In the genomic region with DNA sequence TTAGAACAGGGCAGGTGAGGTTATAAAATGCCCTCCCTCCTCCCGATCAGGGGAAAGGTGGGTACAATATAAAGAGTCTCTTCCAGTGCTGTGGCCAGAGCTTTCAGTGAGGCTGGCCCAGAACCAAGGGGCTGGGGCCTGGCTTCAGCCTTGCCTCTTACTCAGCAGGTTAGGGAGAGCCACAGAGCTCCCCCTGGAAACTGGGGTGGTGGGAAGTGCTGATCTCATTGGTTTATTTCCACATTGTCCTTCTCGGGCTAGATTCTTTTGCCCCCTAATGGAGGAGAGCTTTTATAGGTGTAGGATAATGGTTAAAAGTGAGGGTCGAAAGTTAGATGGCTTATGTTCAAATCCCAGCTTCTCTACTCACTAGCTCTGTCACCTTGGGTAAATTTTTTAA, we compare ENCODE assay signal across 21 cellular contexts.
DNase-seq lines count a peak whose midpoint lies in the region; TF ChIP-seq lines count a peak whose summit lies in the region.
"Had no signal": no experiment of that assay in that cellular context is flagged by ENCODE, and none has a peak within 500 bp of the region (broad histone marks: within the 10 kb centered on the region; RNA-seq: fewer than 3 reads in every experiment).

No MANE protein-coding gene starts in this region.

- H2BK120ac ChIP-seq in mesendoderm (ENCODE audit: low read depth, low read length): no peak overlapping the region

- no peak overlapping the region for H3K4me3 Mint-ChIP-seq in glutamatergic neuron (ENCODE audit: unreplicated experiment)

- no peak overlapping the region for H3K4me3 ChIP-seq in mesendoderm (ENCODE audit: low read length)
- H3K4me3 ChIP-seq: HAP-1, SJSA1 had no signal

- H3K9me3 Mint-ChIP-seq in glutamatergic neuron (ENCODE audit: unreplicated experiment): peaks cover 6% of the 10 kb centered on the region

- H3K56ac ChIP-seq in mesendoderm (ENCODE audit: low read length): no peak overlapping the region

- no peaks in the 10 kb centered on the region for H3K36me3 Mint-ChIP-seq in glutamatergic neuron (ENCODE audit: unreplicated experiment)

- H3K79me1 ChIP-seq in mesendoderm (ENCODE audit: low read length): no peaks in the 10 kb centered on the region

- no peak overlapping the region for H4K8ac ChIP-seq in mesendoderm (ENCODE audit: low read depth, low read length)

- H4K5ac ChIP-seq in mesendoderm (ENCODE audit: low read length): no peak overlapping the region

- no peak overlapping the region for H3K4me2 ChIP-seq in mesendoderm (ENCODE audit: low read length)
- H3K4me2 ChIP-seq: KMS-11 had no signal

- no peak overlapping the region for H3K23ac ChIP-seq in mesendoderm (ENCODE audit: low read length)

- DNase-seq in DMS 273 (lab: John Stamatoyannopoulos, UW; ENCODE audit: unreplicated experiment) (peak; percentile 8), DMS 273 treated with DMSO at 0.1 percent for 48 hours (lab: John Stamatoyannopoulos, UW) (no peak), HT1080 (ENCODE audit: low read depth) (peak; percentile 24), glutamatergic neuron (no peak), mesendoderm (peak; percentile 37), NCI-H774 (lab: John Stamatoyannopoulos, UW) (no peak), SKM-1 (lab: John Stamatoyannopoulos, UW; ENCODE audit: unreplicated experiment) (no peak)
- no peak for DNase-seq in stimulated activated CD4-positive, alpha-beta T cell treated with anti-CD3 and anti-CD28 coated beads, Interleukin-2, amount 100 ng/mL, for 24 hours
- DNase-seq: Calu3; MM.1S; NCI-H2029; NCI-H446; NCI-H526 treated with DMSO at 0.1 percent for 48 hours; NK-92 treated with Interleukin-12 subunit alpha and Interleukin-12 subunit beta, amount 100 ng/mL, for 24 hours; PC-3; Right ventricle myocardium superior; RPMI8226 had no signal

- no peak overlapping the region for H2BK15ac ChIP-seq in mesendoderm (replicated peaks; ENCODE audit: low read depth)

- peaks cover 11% of the 10 kb centered on the region for H3K4me1 ChIP-seq in mesendoderm (ENCODE audit: control insufficient read depth, low read depth, low read length)
- H3K4me1 ChIP-seq: HAP-1, SJSA1 had no signal

- H3K27ac ChIP-seq in mesendoderm (ENCODE audit: low read depth, low read length): no peak overlapping the region
- H3K27ac ChIP-seq: 22Rv1, KMS-11, SJSA1 had no signal

- WGBS in mesendoderm (ENCODE audit: extremely low coverage, insufficient coverage, low lambda C conversion rate): no CpG with 5 or more reads among the region's 3 CpGs

- H3K18ac ChIP-seq in mesendoderm (ENCODE audit: low read length): peak overlapping the region; percentile 89

- peaks cover 5% of the 10 kb centered on the region for H3K27me3 Mint-ChIP-seq in glutamatergic neuron (ENCODE audit: unreplicated experiment)

- no peak overlapping the region for H2AK5ac ChIP-seq in mesendoderm (ENCODE audit: low read length)

- H3K79me2 ChIP-seq in mesendoderm (ENCODE audit: control insufficient read depth, insufficient read depth, low read length): no peaks in the 10 kb centered on the region

- TF ChIP-seq CTCF in glutamatergic neuron (IDR thresholded peaks at IDR 0.05; ENCODE audit: partially characterized antibody, unreplicated experiment): no peak

- H2BK5ac ChIP-seq in mesendoderm (ENCODE audit: low read length): no peak overlapping the region

- no peak overlapping the region for H3K9ac ChIP-seq in mesendoderm (ENCODE audit: low read length)
- H3K9ac ChIP-seq: KMS-11 had no signal

- H3K36me3 ChIP-seq in mesendoderm (ENCODE audit: control insufficient read depth, insufficient read depth, low read length): no peaks in the 10 kb centered on the region
- H3K36me3 ChIP-seq: HAP-1, SJSA1 had no signal

- peak overlapping the region; percentile 92 for H3K4ac ChIP-seq in mesendoderm (ENCODE audit: low read depth, low read length)

- H3K27me3 ChIP-seq in mesendoderm (ENCODE audit: insufficient read depth, low read length, poor library complexity): no peaks in the 10 kb centered on the region
- H3K27me3 ChIP-seq: SJSA1 had no signal

- H3K4me1 Mint-ChIP-seq in glutamatergic neuron (ENCODE audit: low read depth, unreplicated experiment): peaks cover 38% of the 10 kb centered on the region

- H3K27ac Mint-ChIP-seq in glutamatergic neuron (ENCODE audit: unreplicated experiment): peak overlapping the region; percentile 50

Comparison
In these comparisons a context has a peak if more than half of its experiments do, and no peak if none do; other contexts are left out.
1. DNase-seq: peak in DMS 273 (single experiment), HT1080 (single experiment) and mesendoderm (single experiment); none in DMS 273 treated with DMSO at 0.1 percent for 48 hours (single experiment), glutamatergic neuron (single experiment), NCI-H774 (single experiment), stimulated activated CD4-positive, alpha-beta T cell treated with anti-CD3 and anti-CD28 coated beads, Interleukin-2, amount 100 ng/mL, for 24 hours (0 of 2) and SKM-1 (single experiment).